In the genomic region with DNA sequence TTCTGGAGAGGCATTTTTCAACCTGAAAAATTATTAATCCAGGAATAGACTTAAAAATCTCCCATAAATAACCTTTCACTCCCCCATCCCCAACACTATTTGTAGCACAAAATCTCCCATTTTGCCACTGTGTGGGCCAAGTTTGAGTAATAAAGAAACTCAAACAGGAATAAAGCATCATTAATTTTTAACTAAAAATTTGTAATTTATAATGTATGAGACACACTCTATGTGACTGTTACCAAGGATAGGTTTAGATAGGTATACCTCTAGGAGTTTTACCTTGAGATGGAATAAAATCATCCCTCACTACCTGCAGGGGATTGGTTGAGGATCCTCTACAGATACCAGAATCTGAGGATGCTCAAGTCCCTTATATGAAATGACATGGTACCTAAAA, we compare ENCODE assay signal across 19 cellular contexts.
"Had no signal": no experiment of that assay in that cellular context is flagged by ENCODE, and none has a peak within 500 bp of the region (broad histone marks: within the 10 kb centered on the region; RNA-seq: fewer than 3 reads in every experiment).

No MANE protein-coding gene starts in this region.

- ATAC-seq: activated CD4-positive, alpha-beta T cell treated with anti-CD3 and anti-CD28 coated beads for 36 hours; effector memory CD8-positive, alpha-beta T cell; gastroesophageal sphincter; left colon; right lobe of liver had no signal

- H3K4me3 Mint-ChIP-seq: activated CD4-positive, alpha-beta T cell treated with anti-CD3 and anti-CD28 coated beads for 36 hours; activated naive CD4-positive, alpha-beta T cell treated with anti-CD3 and anti-CD28 coated beads, Interleukin-2, amount 10 ng/mL, durations not matched to agents 7 days and 5 days; activated T-helper 1 cell treated with anti-CD3 and anti-CD28 coated beads, Interleukin-12 subunit alpha, Interleukin-12 subunit beta, Interleukin-2, Interleukin-4 antibody, amounts not matched to agents 30 ng/mL and 10 ng/mL and 1 ng/mL, durations not matched to agents 14 hours and 24 hours and 36 hours; effector memory CD8-positive, alpha-beta T cell; nephron had no signal

- H3K27me3 Mint-ChIP-seq: activated CD4-positive, alpha-beta T cell treated with anti-CD3 and anti-CD28 coated beads for 36 hours; activated naive CD4-positive, alpha-beta T cell treated with anti-CD3 and anti-CD28 coated beads, Interleukin-2, amount 10 ng/mL, durations not matched to agents 7 days and 5 days; effector memory CD8-positive, alpha-beta T cell had no signal

- DNase-seq: activated CD4-positive, alpha-beta T cell treated with anti-CD3 and anti-CD28 coated beads for 36 hours; activated CD4-positive, alpha-beta T cell treated with anti-CD3 and anti-CD28 coated beads, Interleukin-2, amount 50 U/mL, for 4 hours; activated CD4-positive, CD25-positive, alpha-beta regulatory T cell; activated effector memory CD4-positive, alpha-beta T cell treated with anti-CD3 and anti-CD28 coated beads, Interleukin-2, amount 50 U/mL, for 16 hours; activated naive CD4-positive, alpha-beta T cell treated with anti-CD3 and anti-CD28 coated beads, Interleukin-2, amount 10 ng/mL, durations not matched to agents 7 days and 5 days; activated T-cell treated with anti-CD3 and anti-CD28 coated beads for 4 hours; amniotic stem cell; brain microvascular endothelial cell; cortex of kidney; effector memory CD8-positive, alpha-beta T cell; kidney; left colon; mammary epithelial cell; right lobe of liver; stimulated activated CD4-positive, alpha-beta T cell treated with anti-CD3 and anti-CD28 coated beads, Interleukin-2, amount 100 ng/mL, for 48 hours; stimulated activated naive CD4-positive, alpha-beta T cell treated with Interleukin-2 at 50 U/mL for 16 hours had no signal

- H3K9me3 Mint-ChIP-seq: activated naive CD4-positive, alpha-beta T cell treated with anti-CD3 and anti-CD28 coated beads, Interleukin-2, amount 10 ng/mL, durations not matched to agents 7 days and 5 days; activated T-helper 1 cell treated with anti-CD3 and anti-CD28 coated beads, Interleukin-12 subunit alpha, Interleukin-12 subunit beta, Interleukin-2, Interleukin-4 antibody, amounts not matched to agents 30 ng/mL and 10 ng/mL and 1 ng/mL, durations not matched to agents 14 hours and 24 hours and 36 hours; effector memory CD8-positive, alpha-beta T cell; nephron had no signal

- H3K4me1 Mint-ChIP-seq: activated naive CD4-positive, alpha-beta T cell treated with anti-CD3 and anti-CD28 coated beads, Interleukin-2, amount 10 ng/mL, durations not matched to agents 7 days and 5 days; nephron had no signal

- H3K27ac Mint-ChIP-seq: activated CD4-positive, alpha-beta T cell treated with anti-CD3 and anti-CD28 coated beads for 36 hours; activated naive CD4-positive, alpha-beta T cell treated with anti-CD3 and anti-CD28 coated beads, Interleukin-2, amount 10 ng/mL, durations not matched to agents 7 days and 5 days; activated T-helper 1 cell treated with anti-CD3 and anti-CD28 coated beads, Interleukin-12 subunit alpha, Interleukin-12 subunit beta, Interleukin-2, Interleukin-4 antibody, amounts not matched to agents 30 ng/mL and 10 ng/mL and 1 ng/mL, durations not matched to agents 14 hours and 24 hours and 36 hours; effector memory CD8-positive, alpha-beta T cell; nephron had no signal
